In genomic region chr16:53131363-53132071, GRCh38 we compare ENCODE assay signal across 8 cellular contexts.
DNase-seq lines count a peak whose midpoint lies in the region; ATAC-seq, FAIRE-seq and TF ChIP-seq lines count a peak whose summit lies in the region.

No MANE protein-coding gene starts in this region.

- H3K9ac ChIP-seq in HUES64 (ENCODE audit: low read depth, low read length), result peak overlapping the region; percentile 60

- H3K4me3 ChIP-seq in A549 (peak overlapping the region; percentile 96), HUES64 (ENCODE audit: low read length) (peak overlapping the region; percentile 90)

- H3K36me3 Mint-ChIP-seq in central memory CD8-positive, alpha-beta T cell (ENCODE audit: insufficient read depth), result peaks cover 11% of the 10 kb centered on the region

- peak; percentile 24; the same call in 1 of the 2 replicates for TF ChIP-seq POLR2A in A549 (IDR thresholded peaks at IDR 0.05; ENCODE audit: low read length)

- H3K27me3 Mint-ChIP-seq in central memory CD8-positive, alpha-beta T cell, result no peaks in the 10 kb centered on the region

- CTCF ChIA-PET in A549 (lab: Yijun Ruan, JAX), result no interaction called here

- DNase-seq in A549 (ENCODE audit: low read depth in 1 of 2, low spot score in 1 of 2) (peak; percentile 48 to 55), kidney glomerular epithelial cell (lab: John Stamatoyannopoulos, UW) (peak; percentile 12)
- peak; percentile 35 for DNase-seq in activated CD4-positive, alpha-beta T cell treated with anti-CD3 and anti-CD28 coated beads for 1 hour
- DNase-seq in central memory CD8-positive, alpha-beta T cell (ENCODE audit: low spot score in 2 of 2), result peak; percentile 17 to 25
- peak; percentile 80 for DNase-seq in stimulated activated CD4-positive, alpha-beta T cell treated with anti-CD3 and anti-CD28 coated beads, Interleukin-15, amount 100 ng/mL, for 24 hours

- peak overlapping the region; percentile 83 for H3K27ac Mint-ChIP-seq in central memory CD8-positive, alpha-beta T cell (ENCODE audit: low read depth)

- H3K4me2 ChIP-seq in A549, result peak overlapping the region; percentile 88

- H3K27ac ChIP-seq in A549, result peak overlapping the region; percentile 94 to 96
- H3K27ac ChIP-seq in HUES64 (ENCODE audit: low read depth, low read length), result no peak overlapping the region; the same call in 1 of the 2 replicates

- peak; percentile 31 to 49 for ATAC-seq in A549
- ATAC-seq in GM18867 (IDR thresholded peaks at IDR 0.05; ENCODE audit: unreplicated experiment), result peak; percentile 18
- peak; percentile 11 for ATAC-seq in central memory CD8-positive, alpha-beta T cell (replicated peaks; ENCODE audit: extremely low read depth, poor library complexity, severe bottlenecking)
- no peak for ATAC-seq in GM18873 (IDR thresholded peaks at IDR 0.05; ENCODE audit: low FRiP score, unreplicated experiment)

- peaks cover 29% of the 10 kb centered on the region for H3K4me1 ChIP-seq in A549
- H3K4me1 ChIP-seq in HUES64 (ENCODE audit: insufficient read depth, low read length), result peaks cover 23% of the 10 kb centered on the region

- H3K27me3 ChIP-seq in HUES64 (ENCODE audit: insufficient read depth, low read length), result peaks cover 3% of the 10 kb centered on the region; the same call in 1 of the 2 replicates

- 1% methylated on average over 27 of the region's 77 CpGs for WGBS in A549 (ENCODE audit: missing lambda C conversion rate)
- under 1% methylated on average over 73 of the region's 77 CpGs for WGBS in HUES64

- H3K36me3 ChIP-seq in HUES64 (ENCODE audit: insufficient read depth, low read length), result no peaks in the 10 kb centered on the region

- FAIRE-seq in A549 (lab: Jason Lieb, UNC), result no peak

- POLR2A ChIA-PET in A549 (lab: Yijun Ruan, JAX), result interaction anchor here (0.7 to 1.4 kb wide), 2 partner anchors 14 to 32 kb away, joined by 3 read pairs; no protein-coding TSS in a partner anchor

- no peak for TF ChIP-seq CTCF in A549 (IDR thresholded peaks at IDR 0.05)

- TF ChIP-seq RAD21 in A549 (conservative IDR thresholded peaks at IDR 0.05 in 1 of 2, IDR thresholded peaks at IDR 0.05 in 1 of 2), result no peak

- no peak for TF ChIP-seq EP300 in A549 (IDR thresholded peaks at IDR 0.05)

- H3K4me3 Mint-ChIP-seq in central memory CD8-positive, alpha-beta T cell, result peak overlapping the region; percentile 89

- H3K9me3 ChIP-seq in A549 (no peaks in the 10 kb centered on the region), HUES64 (ENCODE audit: insufficient read depth, low read depth, low read length) (no peaks in the 10 kb centered on the region)

- no peaks in the 10 kb centered on the region for H3K9me3 Mint-ChIP-seq in central memory CD8-positive, alpha-beta T cell

- peaks cover 26% of the 10 kb centered on the region for H3K4me1 Mint-ChIP-seq in central memory CD8-positive, alpha-beta T cell

TF ChIP-seq in A549, 52 proteins besides CTCF, POLR2A, EP300 and RAD21:
- TF ChIP-seq ZFP36 (IDR thresholded peaks at IDR 0.05; ENCODE audit: borderline replicate concordance, partially characterized antibody), result no peak
- TF ChIP-seq ESRRA (IDR thresholded peaks at IDR 0.05; ENCODE audit: borderline replicate concordance, low read length), result no peak
- no peak for TF ChIP-seq MAFK (IDR thresholded peaks at IDR 0.05; ENCODE audit: partially characterized antibody)
- TF ChIP-seq BHLHE40 (IDR thresholded peaks at IDR 0.05; ENCODE audit: low read depth, low read length), result peak; percentile 50; the same call in 1 of the 2 replicates
- no peak for TF ChIP-seq FOSL2 (IDR thresholded peaks at IDR 0.05)
- peak; percentile 65 for TF ChIP-seq FOSL2 (CRISPR knock-in tag; IDR thresholded peaks at IDR 0.05)
- TF ChIP-seq E2F6 (IDR thresholded peaks at IDR 0.05; ENCODE audit: borderline replicate concordance, low read depth), result peak; percentile 51
- peak; percentile 70; the same call in 1 of the 2 replicates for TF ChIP-seq MAX (IDR thresholded peaks at IDR 0.05)

Comparison
In these comparisons a context has a peak if more than half of its experiments do, and no peak if none do; other contexts are left out.
1. DNase-seq: peak in every context shown above with its lines; median percentile 80 in stimulated activated CD4-positive, alpha-beta T cell treated with anti-CD3 and anti-CD28 coated beads, Interleukin-15, amount 100 ng/mL, for 24 hours; 52 in A549; 35 in activated CD4-positive, alpha-beta T cell treated with anti-CD3 and anti-CD28 coated beads for 1 hour; 21 in central memory CD8-positive, alpha-beta T cell; 12 in kidney glomerular epithelial cell.